Comparison of ENCODE assay signal across 23 cellular contexts in genomic region chr14:104803916-104804371, GRCh38. TPM values are rescaled to one million over a fixed set of nuclear protein-coding genes. Genes with fewer than 3 reads are reported as not detected.
A peak's percentile ranks its signal among the peaks of the same experiment; 100 is the strongest.
DNase-seq lines count a peak whose midpoint lies in the region; TF ChIP-seq lines count a peak whose summit lies in the region.
"Had no signal": no experiment of that assay in that cellular context is flagged by ENCODE, and none has a peak within 500 bp of the region (broad histone marks: within the 10 kb centered on the region; RNA-seq: fewer than 3 reads in every experiment).

No MANE protein-coding gene starts in this region.

- peaks cover 6% of the 10 kb centered on the region for H3K79me1 ChIP-seq in mesenchymal stem cell (replicated peaks; ENCODE audit: low read length, poor library complexity, severe bottlenecking)

- H3K4me3 ChIP-seq in CD8-positive, alpha-beta memory T cell (ENCODE audit: low read length) = no peak overlapping the region
- no peak overlapping the region for H3K4me3 ChIP-seq in HEK293 (ENCODE audit: low read depth, low read length)
- H3K4me3 ChIP-seq in mesenchymal stem cell (ENCODE audit: insufficient read depth in 1 of 2, low read depth in 1 of 2, low read length in 2 of 2) = no peak overlapping the region
- H3K4me3 ChIP-seq: heart right ventricle, psoas muscle had no signal

- no peaks in the 10 kb centered on the region for H3K36me3 ChIP-seq in CD8-positive, alpha-beta memory T cell (ENCODE audit: insufficient read depth, low read length)
- H3K36me3 ChIP-seq in HEK293 (ENCODE audit: control insufficient read depth in 2 of 2, insufficient read depth in 1 of 2, low read length in 2 of 2) (no peaks in the 10 kb centered on the region), mesenchymal stem cell (ENCODE audit: control insufficient read depth in 1 of 2, insufficient read depth in 2 of 2, low read depth in 1 of 2, low read length in 2 of 2) (peaks cover 0 to 9% of the 10 kb centered on the region in 2 experiments)
- H3K36me3 ChIP-seq: heart right ventricle had no signal

- H3K9ac ChIP-seq in mesenchymal stem cell (ENCODE audit: low read length) = no peak overlapping the region

- TF ChIP-seq CTCF in HEK293 (tag by site-specific recombination; IDR thresholded peaks at IDR 0.05) (no peak), RWPE1 (conservative IDR thresholded peaks at IDR 0.05; ENCODE audit: low read depth) (no peak)

- H3K9me3 Mint-ChIP-seq in CD8-positive, alpha-beta memory T cell = no peaks in the 10 kb centered on the region
- H3K9me3 Mint-ChIP-seq: activated naive CD8-positive, alpha-beta T cell treated with anti-CD3 and anti-CD28 coated beads for 36 hours had no signal

- peaks cover 20% of the 10 kb centered on the region for H3K4me1 ChIP-seq in CD8-positive, alpha-beta memory T cell (ENCODE audit: insufficient read depth, low read length)
- H3K4me1 ChIP-seq in HEK293 (ENCODE audit: control insufficient read depth, insufficient read depth, low read length) = peaks cover 9% of the 10 kb centered on the region
- peaks cover 64% of the 10 kb centered on the region for H3K4me1 ChIP-seq in mesenchymal stem cell (ENCODE audit: control insufficient read depth, insufficient read depth, low read depth, low read length)

- H3K4me2 ChIP-seq in mesenchymal stem cell (ENCODE audit: low read length, poor library complexity, severe bottlenecking) = no peak overlapping the region

- H3K4ac ChIP-seq in mesenchymal stem cell (ENCODE audit: low read depth in 1 of 2, low read length in 2 of 2) = no peak overlapping the region

- DNase-seq in CD8-positive, alpha-beta memory T cell = no peak
- DNase-seq in RWPE1 (ENCODE audit: low spot score) = no peak
- no peak for DNase-seq in mesenchymal stem cell
- DNase-seq in hepatic stellate cell (ENCODE audit: low spot score) = no peak
- DNase-seq in stimulated activated CD4-positive, alpha-beta T cell treated with anti-CD3 and anti-CD28 coated beads, Interleukin-12 subunit alpha, Interleukin-12 subunit beta, amount 100 ng/mL, for 4 hours = no peak
- no peak for DNase-seq in SW480 (ENCODE audit: low spot score)
- DNase-seq: activated CD4-positive, alpha-beta T cell treated with anti-CD3 and anti-CD28 coated beads, Interleukin-2, amount 50 U/mL, for 48 hours; activated CD8-positive, alpha-beta memory T cell treated with anti-CD3 and anti-CD28 coated beads, Interleukin-2, amount 50 U/mL, for 48 hours; activated effector memory CD4-positive, alpha-beta T cell treated with Interleukin-2 at 50 U/mL for 16 hours; activated naive CD8-positive, alpha-beta T cell treated with anti-CD3 and anti-CD28 coated beads for 36 hours; heart right ventricle; KG1; left colon; mesendoderm; NCI-H1048; NCI-H1694 treated with DMSO at 0.1 percent for 48 hours; NCI-H345; NCI-H748 treated with DMSO at 0.1 percent for 48 hours; nucleus accumbens; Right ventricle myocardium superior had no signal

- H3K18ac ChIP-seq in mesenchymal stem cell (ENCODE audit: low read depth in 1 of 2, low read length in 2 of 2) = no peak overlapping the region

- no peaks in the 10 kb centered on the region for H3K9me3 ChIP-seq in CD8-positive, alpha-beta memory T cell (ENCODE audit: low read length)
- H3K9me3 ChIP-seq in HEK293 (ENCODE audit: control insufficient read depth, insufficient read depth, low read depth, low read length) (no peaks in the 10 kb centered on the region), mesenchymal stem cell (ENCODE audit: control insufficient read depth, low read length) (no peaks in the 10 kb centered on the region)
- H3K9me3 ChIP-seq: heart right ventricle, psoas muscle had no signal

- H2BK120ac ChIP-seq in mesenchymal stem cell (ENCODE audit: low read depth, low read length) = no peak overlapping the region

- no peaks in the 10 kb centered on the region for H3K27me3 ChIP-seq in CD8-positive, alpha-beta memory T cell (ENCODE audit: insufficient read depth, low read length, poor library complexity, severe bottlenecking)
- H3K27me3 ChIP-seq in mesenchymal stem cell (ENCODE audit: control insufficient read depth in 1 of 2, insufficient read depth in 1 of 2, low read length in 2 of 2) = no peaks in the 10 kb centered on the region
- H3K27me3 ChIP-seq: heart right ventricle had no signal

- POLR2A ChIA-PET in CD8-positive, alpha-beta memory T cell (lab: Charles Lee) = interaction anchor here (0.6 kb wide), 1 partner anchor 69 kb away, joined by 6 read pairs; no protein-coding TSS in a partner anchor
- POLR2A ChIA-PET in HEK293 (lab: Yijun Ruan, JAX) = interaction anchor here (0.9 kb wide), 1 partner anchor 35 kb away, joined by 3 read pairs; no protein-coding TSS in a partner anchor
- POLR2A ChIA-PET in RWPE1 (lab: Yijun Ruan, JAX; ENCODE audit: low non-redundant PET) = interaction anchor here (0.6 kb wide), 1 partner anchor 59 kb away, joined by 4 read pairs; no protein-coding TSS in a partner anchor

- no peak overlapping the region for H3K27ac Mint-ChIP-seq in CD8-positive, alpha-beta memory T cell
- H3K27ac Mint-ChIP-seq: activated naive CD8-positive, alpha-beta T cell treated with anti-CD3 and anti-CD28 coated beads for 36 hours had no signal

- no peak overlapping the region for H4K91ac ChIP-seq in mesenchymal stem cell (ENCODE audit: low read length)

- H2AFZ ChIP-seq in mesenchymal stem cell (ENCODE audit: low read depth, low read length) = no peak overlapping the region

- H3K14ac ChIP-seq in mesenchymal stem cell (ENCODE audit: low read length in 2 of 2) = no peak overlapping the region

- no peak overlapping the region for H2BK5ac ChIP-seq in mesenchymal stem cell (ENCODE audit: low read depth, low read length, poor library complexity, severe bottlenecking)

- 94% methylated on average over 14 of the region's 14 CpGs for WGBS in mesenchymal stem cell

- peaks cover 9 to 39% (median 13%) of the 10 kb centered on the region in 3 donors for H3K4me1 Mint-ChIP-seq in CD8-positive, alpha-beta memory T cell

- H2AK5ac ChIP-seq in mesenchymal stem cell (ENCODE audit: low read length, severe bottlenecking) = peak overlapping the region; percentile 27

- H3K27ac ChIP-seq in CD8-positive, alpha-beta memory T cell (ENCODE audit: low read depth, low read length) = peak overlapping the region; percentile 38
- no peak overlapping the region for H3K27ac ChIP-seq in HEK293 (ENCODE audit: extremely low read depth, low read depth, low read length)
- H3K27ac ChIP-seq in RWPE1 = peak overlapping the region; percentile 50
- H3K27ac ChIP-seq in mesenchymal stem cell (ENCODE audit: low read length, poor library complexity, severe bottlenecking) = no peak overlapping the region
- H3K27ac ChIP-seq: epithelial cell of prostate, heart right ventricle, psoas muscle had no signal

- H4K8ac ChIP-seq in mesenchymal stem cell (ENCODE audit: low read length) = no peak overlapping the region

- no peaks in the 10 kb centered on the region for H3K27me3 Mint-ChIP-seq in CD8-positive, alpha-beta memory T cell

- peaks cover 0 to 3% (median 0%) of the 10 kb centered on the region in 3 donors for H3K36me3 Mint-ChIP-seq in CD8-positive, alpha-beta memory T cell
- H3K36me3 Mint-ChIP-seq: activated naive CD8-positive, alpha-beta T cell treated with anti-CD3 and anti-CD28 coated beads for 36 hours had no signal

- peak overlapping the region; percentile 50 for H2BK15ac ChIP-seq in mesenchymal stem cell (ENCODE audit: low read depth, poor library complexity, severe bottlenecking)

- no peak overlapping the region for H2BK12ac ChIP-seq in mesenchymal stem cell (ENCODE audit: low read length in 2 of 2)

- CTCF ChIA-PET in CD8-positive, alpha-beta memory T cell (lab: Charles Lee) = no interaction called here
- CTCF ChIA-PET in HEK293 (lab: Yijun Ruan, JAX) (no interaction called here), RWPE1 (lab: Yijun Ruan, JAX) (no interaction called here)

- no peak overlapping the region for H3K23ac ChIP-seq in mesenchymal stem cell (ENCODE audit: low read length in 2 of 2)

- H3K4me3 Mint-ChIP-seq in CD8-positive, alpha-beta memory T cell = peak overlapping the region in 2 of 7 donors; percentile 24
- H3K4me3 Mint-ChIP-seq: activated naive CD8-positive, alpha-beta T cell treated with anti-CD3 and anti-CD28 coated beads for 36 hours had no signal

TF ChIP-seq in HEK293, 187 proteins besides CTCF, POLR2A, EP300 and RAD21 (continues in another document):
- TF ChIP-seq PATZ1 (tag by site-specific recombination; IDR thresholded peaks at IDR 0.05) (peak; percentile 48; the same call in 1 of the 2 replicates), ZBTB48 (tag by site-specific recombination; IDR thresholded peaks at IDR 0.05) (peak; percentile 90), EGR2 (tag by site-specific recombination; IDR thresholded peaks at IDR 0.05; ENCODE audit: low read depth) (no peak), ZNF600 (tag by site-specific recombination; IDR thresholded peaks at IDR 0.05) (peak; percentile 75), GLIS1 (tag by site-specific recombination; IDR thresholded peaks at IDR 0.05) (0 out of 2 replicates have a peak, but pooled peaks have one; percentile 10), ZNF423 (tag by site-specific recombination; IDR thresholded peaks at IDR 0.05) (0 out of 2 replicates have a peak, but pooled peaks have one; percentile 25), ZNF555 (tag by site-specific recombination; conservative IDR thresholded peaks at IDR 0.05) (no peak)

RNA-seq across cellular contexts. Expression of gene ZBTB42, which starts 3.0 kb away (rescaled TPM):
- 1 to 10 TPM; 3.3 to 3.5 TPM for total RNA-seq in CD8-positive, alpha-beta memory T cell
- 2.7 TPM for polyA plus RNA-seq in CD8-positive, alpha-beta memory T cell
- 1.8 TPM for polyA plus RNA-seq in mesenchymal stem cell (2013, experiment 1 of 2)
- 1.6 TPM for polyA plus RNA-seq in mesenchymal stem cell (2013, experiment 2 of 2)

RNA-seq across cellular contexts. Expression of gene AKT1, which starts 8.4 kb away (rescaled TPM):
- 100 to 1,000 TPM; 147 to 150 TPM for total RNA-seq in CD8-positive, alpha-beta memory T cell
- polyA plus RNA-seq in CD8-positive, alpha-beta memory T cell = 34.1 TPM
- 106 TPM for polyA plus RNA-seq in mesenchymal stem cell (2013, experiment 1 of 2)
- 108 TPM for polyA plus RNA-seq in mesenchymal stem cell (2013, experiment 2 of 2)

RNA-seq across cellular contexts. Expression of gene SIVA1, which starts 51.0 kb away (rescaled TPM):
- total RNA-seq in CD8-positive, alpha-beta memory T cell = 100 to 1,000 TPM; 150 to 175 TPM
- polyA plus RNA-seq in CD8-positive, alpha-beta memory T cell = 227 TPM
- 68.6 TPM for polyA plus RNA-seq in mesenchymal stem cell (2013, experiment 1 of 2)
- 73.5 TPM for polyA plus RNA-seq in mesenchymal stem cell (2013, experiment 2 of 2)

Comparison
In these comparisons a context has a peak if more than half of its experiments do, and no peak if none do; other contexts are left out.
1. H3K27ac ChIP-seq: peak in CD8-positive, alpha-beta memory T cell (single experiment) and RWPE1 (single experiment); none in HEK293 (single experiment) and mesenchymal stem cell (single experiment).